ENCODE assay signal across 1 cellular context in genomic region chr2:11829947-11830707, GRCh38.
TF ChIP-seq lines count a peak whose summit lies in the region.

No MANE protein-coding gene starts in this region.

TF ChIP-seq in K562, 482 proteins besides CTCF, POLR2A, EP300 and RAD21 (continued from another document and continues in another):
- TF ChIP-seq ZNF639 (CRISPR knock-in tag; conservative IDR thresholded peaks at IDR 0.05 in 1 of 2, IDR thresholded peaks at IDR 0.05 in 1 of 2) = peak in 1 of 2 experiments; percentile 68; a peak in 1 of 4 replicates
- no peak for TF ChIP-seq ELK1 (CRISPR knock-in tag; IDR thresholded peaks at IDR 0.05)
- TF ChIP-seq ZNF23 (CRISPR knock-in tag; IDR thresholded peaks at IDR 0.05) = no peak
- TF ChIP-seq SOX6 (IDR thresholded peaks at IDR 0.05) = peak; percentile 74
- no peak for TF ChIP-seq FOXJ3 (CRISPR knock-in tag; IDR thresholded peaks at IDR 0.05)
- TF ChIP-seq OTX1 (CRISPR knock-in tag; IDR thresholded peaks at IDR 0.05) = 0 out of 2 replicates have a peak, but pooled peaks have one; percentile 34
- TF ChIP-seq KLF13 (tag; IDR thresholded peaks at IDR 0.05; ENCODE audit: borderline replicate concordance, low read depth) = no peak
- TF ChIP-seq, protein P1, sequence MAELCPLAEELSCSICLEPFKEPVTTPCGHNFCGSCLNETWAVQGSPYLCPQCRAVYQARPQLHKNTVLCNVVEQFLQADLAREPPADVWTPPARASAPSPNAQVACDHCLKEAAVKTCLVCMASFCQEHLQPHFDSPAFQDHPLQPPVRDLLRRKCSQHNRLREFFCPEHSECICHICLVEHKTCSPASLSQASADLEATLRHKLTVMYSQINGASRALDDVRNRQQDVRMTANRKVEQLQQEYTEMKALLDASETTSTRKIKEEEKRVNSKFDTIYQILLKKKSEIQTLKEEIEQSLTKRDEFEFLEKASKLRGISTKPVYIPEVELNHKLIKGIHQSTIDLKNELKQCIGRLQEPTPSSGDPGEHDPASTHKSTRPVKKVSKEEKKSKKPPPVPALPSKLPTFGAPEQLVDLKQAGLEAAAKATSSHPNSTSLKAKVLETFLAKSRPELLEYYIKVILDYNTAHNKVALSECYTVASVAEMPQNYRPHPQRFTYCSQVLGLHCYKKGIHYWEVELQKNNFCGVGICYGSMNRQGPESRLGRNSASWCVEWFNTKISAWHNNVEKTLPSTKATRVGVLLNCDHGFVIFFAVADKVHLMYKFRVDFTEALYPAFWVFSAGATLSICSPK (IDR thresholded peaks at IDR 0.05; ENCODE audit: borderline replicate concordance) = no peak
- TF ChIP-seq ZNF561 (CRISPR knock-in tag; conservative IDR thresholded peaks at IDR 0.05) = no peak
- no peak; the same call in 1 of the 2 replicates for TF ChIP-seq NCOA6 (IDR thresholded peaks at IDR 0.05)
- TF ChIP-seq IFI16 (CRISPR knock-in tag; IDR thresholded peaks at IDR 0.05) = no peak
- no peak for TF ChIP-seq SIN3A (IDR thresholded peaks at IDR 0.05; ENCODE audit: borderline replicate concordance in 2 of 2, control insufficient read depth in 1 of 2, low read depth in 2 of 2, low read length in 2 of 2)
- no peak for TF ChIP-seq PHF21A (IDR thresholded peaks at IDR 0.05; ENCODE audit: borderline replicate concordance, low read depth)
- peak; percentile 97 for TF ChIP-seq JUND (IDR thresholded peaks at IDR 0.05; ENCODE audit: borderline replicate concordance, low read depth, low read length)
- peak; percentile 95; the same call in 2 of the 3 replicates for TF ChIP-seq JUND (tag; IDR thresholded peaks at IDR 0.05; ENCODE audit: borderline replicate concordance, low read depth, low read length)
- TF ChIP-seq TRIM24 (IDR thresholded peaks at IDR 0.05) = peak; percentile 35 to 67; a peak in 2 of 4 replicates
- TF ChIP-seq, protein P2, sequence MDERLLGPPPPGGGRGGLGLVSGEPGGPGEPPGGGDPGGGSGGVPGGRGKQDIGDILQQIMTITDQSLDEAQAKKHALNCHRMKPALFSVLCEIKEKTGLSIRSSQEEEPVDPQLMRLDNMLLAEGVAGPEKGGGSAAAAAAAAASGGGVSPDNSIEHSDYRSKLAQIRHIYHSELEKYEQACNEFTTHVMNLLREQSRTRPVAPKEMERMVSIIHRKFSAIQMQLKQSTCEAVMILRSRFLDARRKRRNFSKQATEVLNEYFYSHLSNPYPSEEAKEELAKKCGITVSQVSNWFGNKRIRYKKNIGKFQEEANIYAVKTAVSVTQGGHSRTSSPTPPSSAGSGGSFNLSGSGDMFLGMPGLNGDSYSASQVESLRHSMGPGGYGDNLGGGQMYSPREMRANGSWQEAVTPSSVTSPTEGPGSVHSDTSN (CRISPR knock-in tag; IDR thresholded peaks at IDR 0.05; ENCODE audit: low read depth) = no peak
- TF ChIP-seq, protein P2 (tag; conservative IDR thresholded peaks at IDR 0.05; ENCODE audit: low read depth) = no peak
- no peak for TF ChIP-seq NR0B1 (IDR thresholded peaks at IDR 0.05; ENCODE audit: partially characterized antibody)
- no peak for TF ChIP-seq ZBTB1 (CRISPR knock-in tag; IDR thresholded peaks at IDR 0.05; ENCODE audit: borderline replicate concordance, low read depth)
- TF ChIP-seq SIN3B (IDR thresholded peaks at IDR 0.05; ENCODE audit: low read depth) = no peak
- TF ChIP-seq XRCC3 (IDR thresholded peaks at IDR 0.05) = no peak
- TF ChIP-seq CBFB (CRISPR knock-in tag; IDR thresholded peaks at IDR 0.05) = no peak
- TF ChIP-seq, protein P3, sequence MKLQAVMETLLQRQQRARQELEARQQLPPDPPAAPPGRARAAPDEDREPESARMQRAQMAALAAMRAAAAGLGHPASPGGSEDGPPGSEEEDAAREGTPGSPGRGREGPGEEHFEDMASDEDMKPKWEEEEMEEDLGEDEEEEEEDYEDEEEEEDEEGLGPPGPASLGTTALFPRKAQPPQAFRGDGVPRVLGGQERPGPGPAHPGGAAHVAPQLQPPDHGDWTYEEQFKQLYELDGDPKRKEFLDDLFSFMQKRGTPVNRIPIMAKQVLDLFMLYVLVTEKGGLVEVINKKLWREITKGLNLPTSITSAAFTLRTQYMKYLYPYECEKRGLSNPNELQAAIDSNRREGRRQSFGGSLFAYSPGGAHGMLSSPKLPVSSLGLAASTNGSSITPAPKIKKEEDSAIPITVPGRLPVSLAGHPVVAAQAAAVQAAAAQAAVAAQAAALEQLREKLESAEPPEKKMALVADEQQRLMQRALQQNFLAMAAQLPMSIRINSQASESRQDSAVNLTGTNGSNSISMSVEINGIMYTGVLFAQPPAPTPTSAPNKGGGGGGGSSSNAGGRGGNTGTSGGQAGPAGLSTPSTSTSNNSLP (IDR thresholded peaks at IDR 0.05; ENCODE audit: borderline replicate concordance, low read depth, low read length) = no peak
- TF ChIP-seq ZNF780A (CRISPR knock-in tag; IDR thresholded peaks at IDR 0.05) = no peak
- TF ChIP-seq ZNF318 (IDR thresholded peaks at IDR 0.05; ENCODE audit: borderline replicate concordance in 1 of 2, low read depth in 1 of 2) = 0 out of 4 replicates have a peak, but pooled peaks of 1 of the 2 experiments have one; percentile 65
- TF ChIP-seq ELF2 (CRISPR knock-in tag; IDR thresholded peaks at IDR 0.05) = no peak
- TF ChIP-seq NELFE (IDR thresholded peaks at IDR 0.05; ENCODE audit: insufficient read depth, insufficient read length) = no peak
- no peak for TF ChIP-seq HCFC1 (IDR thresholded peaks at IDR 0.05; ENCODE audit: low read depth, low read length)
- TF ChIP-seq, protein P4, sequence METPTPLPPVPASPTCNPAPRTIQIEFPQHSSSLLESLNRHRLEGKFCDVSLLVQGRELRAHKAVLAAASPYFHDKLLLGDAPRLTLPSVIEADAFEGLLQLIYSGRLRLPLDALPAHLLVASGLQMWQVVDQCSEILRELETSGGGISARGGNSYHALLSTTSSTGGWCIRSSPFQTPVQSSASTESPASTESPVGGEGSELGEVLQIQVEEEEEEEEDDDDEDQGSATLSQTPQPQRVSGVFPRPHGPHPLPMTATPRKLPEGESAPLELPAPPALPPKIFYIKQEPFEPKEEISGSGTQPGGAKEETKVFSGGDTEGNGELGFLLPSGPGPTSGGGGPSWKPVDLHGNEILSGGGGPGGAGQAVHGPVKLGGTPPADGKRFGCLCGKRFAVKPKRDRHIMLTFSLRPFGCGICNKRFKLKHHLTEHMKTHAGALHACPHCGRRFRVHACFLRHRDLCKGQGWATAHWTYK (CRISPR knock-in tag; IDR thresholded peaks at IDR 0.05) = no peak
- TF ChIP-seq MTF1 (CRISPR knock-in tag; IDR thresholded peaks at IDR 0.05; ENCODE audit: borderline replicate concordance) = no peak
- TF ChIP-seq RFX5 (IDR thresholded peaks at IDR 0.05; ENCODE audit: low read depth, low read length) = no peak
- TF ChIP-seq, protein P5, sequence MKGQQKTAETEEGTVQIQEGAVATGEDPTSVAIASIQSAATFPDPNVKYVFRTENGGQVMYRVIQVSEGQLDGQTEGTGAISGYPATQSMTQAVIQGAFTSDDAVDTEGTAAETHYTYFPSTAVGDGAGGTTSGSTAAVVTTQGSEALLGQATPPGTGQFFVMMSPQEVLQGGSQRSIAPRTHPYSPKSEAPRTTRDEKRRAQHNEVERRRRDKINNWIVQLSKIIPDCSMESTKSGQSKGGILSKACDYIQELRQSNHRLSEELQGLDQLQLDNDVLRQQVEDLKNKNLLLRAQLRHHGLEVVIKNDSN (CRISPR knock-in tag; IDR thresholded peaks at IDR 0.05) = no peak
- peak; percentile 86 for TF ChIP-seq CTBP1 (IDR thresholded peaks at IDR 0.05; ENCODE audit: borderline replicate concordance)
- no peak for TF ChIP-seq DACH1 (IDR thresholded peaks at IDR 0.05; ENCODE audit: partially characterized antibody)
- TF ChIP-seq PHB (CRISPR knock-in tag; IDR thresholded peaks at IDR 0.05) = no peak
- no peak for TF ChIP-seq IRF2 (CRISPR knock-in tag; IDR thresholded peaks at IDR 0.05)
- TF ChIP-seq NFXL1 (CRISPR knock-in tag; IDR thresholded peaks at IDR 0.05) = no peak
